In genomic region chr6:157380458-157380778, GRCh38 we compare ENCODE assay signal across 7 cellular contexts. TPM values are rescaled to one million over a fixed set of nuclear protein-coding genes. Genes with fewer than 3 reads are reported as not detected.
DNase-seq lines count a peak whose midpoint lies in the region; ATAC-seq and TF ChIP-seq lines count a peak whose summit lies in the region.

No MANE protein-coding gene starts in this region.

- H3K4me3 ChIP-seq in gastrocnemius medialis, result peak overlapping the region; percentile 90 to 99 (median 94)

- intact Hi-C loops in gastrocnemius medialis (cut with DNase I; ENCODE audit: low total_unique reads), result loop anchor here (1.0 to 5.0 kb wide), 6 partner anchors 52 to 197 kb away; partner anchors contain the start of gene TMEM242

- H3K4me3 Mint-ChIP-seq in T-helper 17 cell, result peak overlapping the region; percentile 94
- H3K4me3 Mint-ChIP-seq in glutamatergic neuron (ENCODE audit: unreplicated experiment), result peak overlapping the region; percentile 85

- no peak for TF ChIP-seq POLR2A in gastrocnemius medialis (IDR thresholded peaks at IDR 0.05)

- H3K27ac ChIP-seq in gastrocnemius medialis, result peak overlapping the region; percentile 97 to 98 (median 98)

- H3K9me3 Mint-ChIP-seq in glutamatergic neuron (ENCODE audit: unreplicated experiment), result peaks cover 4% of the 10 kb centered on the region

- no peaks in the 10 kb centered on the region for H3K9me3 ChIP-seq in T-helper 17 cell (ENCODE audit: control insufficient read depth, low read length, poor library complexity, severe bottlenecking)
- H3K9me3 ChIP-seq in gastrocnemius medialis, result no peaks in the 10 kb centered on the region

- no peaks in the 10 kb centered on the region for H3K36me3 ChIP-seq in gastrocnemius medialis

- H3K27ac Mint-ChIP-seq in T-helper 17 cell (no peak overlapping the region), glutamatergic neuron (ENCODE audit: unreplicated experiment) (no peak overlapping the region)

- H3K27me3 Mint-ChIP-seq in T-helper 17 cell (peaks cover 6% of the 10 kb centered on the region), glutamatergic neuron (ENCODE audit: unreplicated experiment) (no peaks in the 10 kb centered on the region)

- H3K27me3 ChIP-seq in gastrocnemius medialis, result no peaks in the 10 kb centered on the region

- no peak for DNase-seq in T-helper 17 cell
- peak; percentile 52 for DNase-seq in glutamatergic neuron
- no peak for DNase-seq in gastrocnemius medialis
- DNase-seq in DMS114 treated with DMSO at 0.1 percent for 48 hours (lab: John Stamatoyannopoulos, UW; ENCODE audit: unreplicated experiment), result no peak
- no peak for DNase-seq in NCI-H1417 (lab: John Stamatoyannopoulos, UW)

- ATAC-seq in GM19023 (IDR thresholded peaks at IDR 0.05; ENCODE audit: unreplicated experiment) (peak; percentile 5), HG02885 (IDR thresholded peaks at IDR 0.05; ENCODE audit: poor library complexity, unreplicated experiment) (peak; percentile 3), T-helper 17 cell (peak; percentile 0), gastrocnemius medialis (peak; percentile 5 to 9)

- H3K4me1 Mint-ChIP-seq in T-helper 17 cell (peaks cover 34% of the 10 kb centered on the region), glutamatergic neuron (ENCODE audit: low read depth, unreplicated experiment) (peaks cover 36% of the 10 kb centered on the region)

- H3K36me3 Mint-ChIP-seq in T-helper 17 cell (ENCODE audit: low read depth), result peaks cover 5% of the 10 kb centered on the region
- no peaks in the 10 kb centered on the region for H3K36me3 Mint-ChIP-seq in glutamatergic neuron (ENCODE audit: unreplicated experiment)

- in situ Hi-C loops in gastrocnemius medialis (cut with MboI; ENCODE audit: low sequenced_read_pairs in 4 of 4), result loop anchor here in 2 of 4 donors (25.0 kb wide), 1 partner anchor 207 kb away; no protein-coding TSS in a partner anchor

- TF ChIP-seq CTCF in glutamatergic neuron (IDR thresholded peaks at IDR 0.05; ENCODE audit: partially characterized antibody, unreplicated experiment), result no peak
- TF ChIP-seq CTCF in gastrocnemius medialis (IDR thresholded peaks at IDR 0.05 in 4 of 5, conservative IDR thresholded peaks at IDR 0.05 in 1 of 5), result no peak

- H3K4me1 ChIP-seq in gastrocnemius medialis, result peaks cover 14 to 16% of the 10 kb centered on the region in 2 donors

RNA-seq across cellular contexts. Expression of gene ZDHHC14, which starts 0.6 kb away (rescaled TPM):
- total RNA-seq in T-helper 17 cell (1 to 10 TPM; 3.6 to 5.2 TPM), glutamatergic neuron (ENCODE audit: unreplicated experiment) (5.1 TPM), gastrocnemius medialis (1 to 10 TPM; 3.7 to 7.7 (median 5.9) TPM)

RNA-seq across cellular contexts. Expression of gene TMEM242, which starts 57.1 kb away (rescaled TPM):
- 10 to 100 TPM; 12.4 to 12.9 TPM for total RNA-seq in T-helper 17 cell
- total RNA-seq in glutamatergic neuron (ENCODE audit: unreplicated experiment), result 19.7 TPM
- total RNA-seq in gastrocnemius medialis, result 1 to 10 TPM; 3.9 to 7.7 (median 6.3) TPM
